8 cellular contexts compared by ENCODE assay signal in the genomic region with DNA sequence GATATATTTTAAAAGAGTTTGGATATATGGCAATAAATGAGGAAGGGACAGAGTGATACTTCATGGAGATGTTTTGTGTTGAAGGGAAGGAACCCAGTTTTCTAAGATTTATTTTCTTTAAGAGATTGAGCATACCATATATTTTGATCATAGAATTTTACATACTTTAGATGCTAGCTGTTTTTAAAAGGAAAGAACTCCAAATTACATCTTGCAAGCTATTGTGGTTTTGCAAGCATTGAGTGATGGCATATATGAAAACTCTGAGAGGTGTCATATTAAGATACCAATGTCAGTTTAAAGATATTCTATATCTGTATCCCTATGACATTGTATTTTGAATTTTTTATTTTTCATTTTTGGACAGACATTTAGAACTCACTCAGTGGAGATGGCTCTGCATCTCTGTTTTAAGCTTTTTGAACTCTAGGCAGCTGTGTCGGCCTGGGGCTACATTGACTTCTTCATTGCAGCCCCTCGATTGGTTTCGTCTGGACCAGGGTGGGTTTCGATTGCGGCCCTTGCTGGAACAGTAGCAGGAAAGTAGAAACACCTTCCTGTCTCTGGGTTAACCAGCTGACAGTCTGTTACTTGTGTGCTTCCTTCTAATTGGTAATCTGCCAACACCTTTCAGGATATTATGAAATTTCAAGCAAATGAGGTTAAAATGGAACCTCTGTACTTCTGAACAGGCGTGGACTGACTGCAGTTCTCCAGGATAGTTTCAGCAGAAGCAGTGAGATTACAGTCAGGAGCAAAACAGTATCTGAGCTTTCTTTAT. TPM values are rescaled to one million over a fixed set of nuclear protein-coding genes. Genes with fewer than 3 reads are reported as not detected.
DNase-seq lines count a peak whose midpoint lies in the region; ATAC-seq and TF ChIP-seq lines count a peak whose summit lies in the region.

No MANE protein-coding gene starts in this region.

- H3K9me3 Mint-ChIP-seq in activated naive CD8-positive, alpha-beta T cell treated with anti-CD3 and anti-CD28 coated beads for 36 hours, result no peaks in the 10 kb centered on the region

- peaks cover 86% of the 10 kb centered on the region for H3K4me1 Mint-ChIP-seq in activated naive CD8-positive, alpha-beta T cell treated with anti-CD3 and anti-CD28 coated beads for 36 hours

- no peaks in the 10 kb centered on the region for H3K9me3 ChIP-seq in mucosa of descending colon

- TF ChIP-seq CTCF in mucosa of descending colon (IDR thresholded peaks at IDR 0.05), result no peak

- peak overlapping the region; percentile 95 for H3K27ac Mint-ChIP-seq in activated naive CD8-positive, alpha-beta T cell treated with anti-CD3 and anti-CD28 coated beads for 36 hours

- ATAC-seq in HG03457 (IDR thresholded peaks at IDR 0.05; ENCODE audit: unreplicated experiment), result peak; percentile 23
- peak; percentile 7 for ATAC-seq in mucosa of descending colon
- no peak for ATAC-seq in HG02588 (IDR thresholded peaks at IDR 0.05; ENCODE audit: unreplicated experiment)
- ATAC-seq in GM21515 (IDR thresholded peaks at IDR 0.05; ENCODE audit: unreplicated experiment), result no peak
- no peak for ATAC-seq in GM21717 (IDR thresholded peaks at IDR 0.05; ENCODE audit: unreplicated experiment)

- DNase-seq in G401 (ENCODE audit: low spot score) (peak; percentile 28), mucosa of descending colon (no peak), NCI-H1092 treated with DMSO at 0.1 percent for 48 hours (lab: John Stamatoyannopoulos, UW) (no peak)
- no peak for DNase-seq in activated naive CD8-positive, alpha-beta T cell treated with anti-CD3 and anti-CD28 coated beads for 36 hours

- H3K4me3 Mint-ChIP-seq in activated naive CD8-positive, alpha-beta T cell treated with anti-CD3 and anti-CD28 coated beads for 36 hours, result peak overlapping the region; percentile 70

- no peak overlapping the region for H3K4me3 ChIP-seq in mucosa of descending colon

- peaks cover 31% of the 10 kb centered on the region for H3K36me3 Mint-ChIP-seq in activated naive CD8-positive, alpha-beta T cell treated with anti-CD3 and anti-CD28 coated beads for 36 hours

- intact Hi-C loops in mucosa of descending colon (cut with DNase I, micrococcal nuclease), result no loop called here

- peaks cover 31% of the 10 kb centered on the region for H3K4me1 ChIP-seq in mucosa of descending colon (ENCODE audit: low read depth)

- in situ Hi-C loops in G401 (cut with HindIII; ENCODE audit: low sequenced_read_pairs), result no loop called here

- no peaks in the 10 kb centered on the region for H3K36me3 ChIP-seq in mucosa of descending colon (ENCODE audit: low read depth)

- H3K27me3 Mint-ChIP-seq in activated naive CD8-positive, alpha-beta T cell treated with anti-CD3 and anti-CD28 coated beads for 36 hours, result no peaks in the 10 kb centered on the region

RNA-seq across cellular contexts. Expression of a gene that starts 14.0 kb away (rescaled TPM):
- total RNA-seq in G401 (2014; rRNA removed; shearing (Covaris generic)), result 35.9 and 49.2 TPM in 2 replicates
- 10 to 100 TPM; 74.9 to 77.7 TPM for total RNA-seq in activated naive CD8-positive, alpha-beta T cell treated with anti-CD3 and anti-CD28 coated beads for 36 hours
- 100 to 1,000 TPM in 2 of 3 donors, 10 to 100 TPM in 1; 97.7 to 112 (median 101) TPM for total RNA-seq in mucosa of descending colon

Comparison
In these comparisons a context has a peak if more than half of its experiments do, and no peak if none do; other contexts are left out.
1. ATAC-seq: peak in HG03457 (single experiment) and mucosa of descending colon (single experiment); none in HG02588 (single experiment), GM21515 (single experiment) and GM21717 (single experiment).